ENCODE assay signal across 20 cellular contexts in genomic region chr12:52074656-52075408, GRCh38. TPM values are rescaled to one million over a fixed set of nuclear protein-coding genes. Genes with fewer than 3 reads are reported as not detected.
A peak's percentile ranks its signal among the peaks of the same experiment; 100 is the strongest.
DNase-seq lines count a peak whose midpoint lies in the region; TF ChIP-seq lines count a peak whose summit lies in the region.
"Had no signal": no experiment of that assay in that cellular context is flagged by ENCODE, and none has a peak within 500 bp of the region (broad histone marks: within the 10 kb centered on the region; RNA-seq: fewer than 3 reads in every experiment).

No MANE protein-coding gene starts in this region.

- peak; percentile 49 to 72 for DNase-seq in SHP77 (lab: John Stamatoyannopoulos, UW)
- DNase-seq in osteocyte (ENCODE audit: extremely low spot score, unreplicated experiment) = no peak
- no peak for DNase-seq in KBM-7
- DNase-seq in head of caudate nucleus = no peak
- DNase-seq in breast epithelium (ENCODE audit: low spot score in 2 of 2) = no peak
- DNase-seq: activated CD4-positive, alpha-beta T cell treated with anti-CD3 and anti-CD28 coated beads for 1 hour; activated gamma-delta T cell treated with Interleukin-2 at 50 U/mL for 16 hours; anterior cingulate cortex; cerebellar nuclear complex; HCEC 1CT; KG1; NCI-H1048; SK-N-SH; T-helper 9 cell had no signal

- H3K36me3 ChIP-seq in BLaER1 treated with 17β-estradiol and CSF1 and Interleukin-3, amounts not matched to agents 10 nM and 100 nM = peaks cover 60 to 77% (median 67%) of the 10 kb centered on the region in 11 experiments
- H3K36me3 ChIP-seq in Loucy (ENCODE audit: insufficient read depth, low read length) (peaks cover 26% of the 10 kb centered on the region; the same call in 1 of the 2 replicates), breast epithelium (no peaks in the 10 kb centered on the region)

- H3K4me3 ChIP-seq in BLaER1 treated with 17β-estradiol and CSF1 and Interleukin-3, amounts not matched to agents 10 nM and 100 nM = peak overlapping the region in 2 of 10 experiments; percentile 3 to 45; a peak in 1 of 20 replicates
- H3K4me3 ChIP-seq in Loucy (ENCODE audit: low read length, poor library complexity, severe bottlenecking) = peak overlapping the region; percentile 69
- no peak overlapping the region for H3K4me3 ChIP-seq in breast epithelium
- H3K4me3 ChIP-seq: skin epidermis, thoracic aorta had no signal

- intact Hi-C loops in head of caudate nucleus (cut with DNase I) = no loop called here
- intact Hi-C loops in breast epithelium (cut with DNase I; ENCODE audit: low total_unique reads) = loop anchor here (5.0 kb wide), 1 partner anchor 403 kb away; no protein-coding TSS in a partner anchor

- H3K27ac ChIP-seq in BLaER1 treated with 17β-estradiol and CSF1 and Interleukin-3, amounts not matched to agents 10 nM and 100 nM = peak overlapping the region in 7 of 11 experiments; percentile 9 to 61 (median 53); a peak in 6 of 22 replicates
- H3K27ac ChIP-seq in breast epithelium = no peak overlapping the region
- H3K27ac ChIP-seq: thoracic aorta had no signal

- peaks cover 63 to 99% (median 95%) of the 10 kb centered on the region in 11 experiments; a peak in 21 of 22 replicates for H4K20me1 ChIP-seq in BLaER1 treated with 17β-estradiol and CSF1 and Interleukin-3, amounts not matched to agents 10 nM and 100 nM
- H4K20me1 ChIP-seq in Loucy (ENCODE audit: insufficient read depth, low read length, poor library complexity, severe bottlenecking) = peaks cover 57% of the 10 kb centered on the region

- peak overlapping the region in 6 of 11 experiments; percentile 17 to 51 (median 34); a peak in 9 of 22 replicates for H3K9ac ChIP-seq in BLaER1 treated with 17β-estradiol and CSF1 and Interleukin-3, amounts not matched to agents 10 nM and 100 nM
- peak overlapping the region; percentile 50 for H3K9ac ChIP-seq in Loucy (ENCODE audit: low read depth, low read length, poor library complexity, severe bottlenecking)
- H3K9ac ChIP-seq: SK-N-SH had no signal

- H3K27me3 Mint-ChIP-seq in osteocyte (ENCODE audit: unreplicated experiment) = no peaks in the 10 kb centered on the region

- peak overlapping the region; percentile 92 to 99 (median 98) for H3K4me2 ChIP-seq in BLaER1 treated with 17β-estradiol and CSF1 and Interleukin-3, amounts not matched to agents 10 nM and 100 nM
- H3K4me2 ChIP-seq in Loucy (ENCODE audit: low read depth, low read length, poor library complexity, severe bottlenecking) = peak overlapping the region; percentile 86
- H3K4me2 ChIP-seq: SK-N-SH had no signal

- H3K9me2 ChIP-seq in Loucy (replicated peaks; ENCODE audit: low read depth, low read length) = no peaks in the 10 kb centered on the region
- H3K9me2 ChIP-seq: SK-N-SH had no signal

- no peak for TF ChIP-seq CTCF in Loucy (conservative IDR thresholded peaks at IDR 0.05; ENCODE audit: low read length)
- no peak for TF ChIP-seq CTCF in osteocyte (IDR thresholded peaks at IDR 0.05)
- TF ChIP-seq CTCF in breast epithelium (IDR thresholded peaks at IDR 0.05) = no peak

- no peaks in the 10 kb centered on the region for H3K9me3 Mint-ChIP-seq in osteocyte (ENCODE audit: unreplicated experiment)

- H3K9me3 ChIP-seq in BLaER1 treated with 17β-estradiol and CSF1 and Interleukin-3, amounts not matched to agents 10 nM and 100 nM (replicated peaks in 1 of 11) = no peaks in the 10 kb centered on the region
- H3K9me3 ChIP-seq in Loucy (ENCODE audit: insufficient read depth, low read depth, low read length) = no peaks in the 10 kb centered on the region
- H3K9me3 ChIP-seq in breast epithelium = no peaks in the 10 kb centered on the region
- H3K9me3 ChIP-seq: SK-N-SH, thoracic aorta had no signal

- no peak overlapping the region for H2AFZ ChIP-seq in Loucy (ENCODE audit: low read length)

- H3K27ac Mint-ChIP-seq in osteocyte (ENCODE audit: unreplicated experiment) = peak overlapping the region; percentile 87

- H3K79me2 ChIP-seq in Loucy (ENCODE audit: insufficient read depth, low read length) = peaks cover 70% of the 10 kb centered on the region

- TF ChIP-seq POLR2A in breast epithelium (IDR thresholded peaks at IDR 0.05) = no peak

- H3K4me1 Mint-ChIP-seq in osteocyte (ENCODE audit: unreplicated experiment) = peaks cover 51% of the 10 kb centered on the region

- H3K36me3 Mint-ChIP-seq in osteocyte (ENCODE audit: unreplicated experiment) = peaks cover 32% of the 10 kb centered on the region

- no peaks in the 10 kb centered on the region for H3K27me3 ChIP-seq in BLaER1 treated with 17β-estradiol and CSF1 and Interleukin-3, amounts not matched to agents 10 nM and 100 nM
- H3K27me3 ChIP-seq in Loucy (ENCODE audit: insufficient read depth, low read length, poor library complexity, severe bottlenecking) (no peaks in the 10 kb centered on the region), breast epithelium (no peaks in the 10 kb centered on the region)

- no peak overlapping the region for H3K4me3 Mint-ChIP-seq in osteocyte (ENCODE audit: unreplicated experiment)

- in situ Hi-C loops in KBM-7 (cut with MboI; ENCODE audit: low pct_unique_long_range_greater_than_20kb, low sequenced_read_pairs) = no loop called here

- H3K4me1 ChIP-seq in BLaER1 treated with 17β-estradiol and CSF1 and Interleukin-3, amounts not matched to agents 10 nM and 100 nM = peaks cover 56 to 82% (median 74%) of the 10 kb centered on the region in 10 experiments
- H3K4me1 ChIP-seq in Loucy (ENCODE audit: insufficient read depth, low read length, poor library complexity, severe bottlenecking) (peaks cover 47% of the 10 kb centered on the region), breast epithelium (peaks cover 0 to 12% of the 10 kb centered on the region in 2 donors)

- H3F3A ChIP-seq in Loucy (ENCODE audit: low read depth) = no peaks in the 10 kb centered on the region

RNA-seq across cellular contexts. Expression of gene SMIM41, which starts 4.7 kb away (rescaled TPM):
- total RNA-seq in osteocyte (not detected in 2 replicates), breast epithelium (1 to 10 TPM in 1 of 3 donors, not detected in 2; 1.3 TPM)
- total RNA-seq: Daoy, kidney epithelial cell had no signal

RNA-seq across cellular contexts. Expression of gene ATG101, which starts 5.1 kb away (rescaled TPM):
- total RNA-seq in osteocyte (41.7 and 46.1 TPM in 2 replicates), breast epithelium (10 to 100 TPM; 35.0 to 54.2 (median 39.7) TPM)

RNA-seq across cellular contexts. Expression of gene NR4A1, which starts 23.6 kb away (rescaled TPM):
- 6.7 and 13.0 TPM in 2 replicates for total RNA-seq in osteocyte
- 100 to 1,000 TPM in 1 of 3 donors, 10 to 100 TPM in 2; 35.7 to 154 (median 66.2) TPM for total RNA-seq in breast epithelium

Comparison
In these comparisons a context has a peak if more than half of its experiments do, and no peak if none do; other contexts are left out.
1. H3K27ac ChIP-seq: peak in BLaER1 treated with 17β-estradiol and CSF1 and Interleukin-3, amounts not matched to agents 10 nM and 100 nM (7 of 11); none in breast epithelium (0 of 2).
2. DNase-seq: peak in SHP77 (2 of 2); none in osteocyte (single experiment), KBM-7 (single experiment), head of caudate nucleus (0 of 42) and breast epithelium (0 of 2).